8 cellular contexts compared by ENCODE assay signal in the genomic region with DNA sequence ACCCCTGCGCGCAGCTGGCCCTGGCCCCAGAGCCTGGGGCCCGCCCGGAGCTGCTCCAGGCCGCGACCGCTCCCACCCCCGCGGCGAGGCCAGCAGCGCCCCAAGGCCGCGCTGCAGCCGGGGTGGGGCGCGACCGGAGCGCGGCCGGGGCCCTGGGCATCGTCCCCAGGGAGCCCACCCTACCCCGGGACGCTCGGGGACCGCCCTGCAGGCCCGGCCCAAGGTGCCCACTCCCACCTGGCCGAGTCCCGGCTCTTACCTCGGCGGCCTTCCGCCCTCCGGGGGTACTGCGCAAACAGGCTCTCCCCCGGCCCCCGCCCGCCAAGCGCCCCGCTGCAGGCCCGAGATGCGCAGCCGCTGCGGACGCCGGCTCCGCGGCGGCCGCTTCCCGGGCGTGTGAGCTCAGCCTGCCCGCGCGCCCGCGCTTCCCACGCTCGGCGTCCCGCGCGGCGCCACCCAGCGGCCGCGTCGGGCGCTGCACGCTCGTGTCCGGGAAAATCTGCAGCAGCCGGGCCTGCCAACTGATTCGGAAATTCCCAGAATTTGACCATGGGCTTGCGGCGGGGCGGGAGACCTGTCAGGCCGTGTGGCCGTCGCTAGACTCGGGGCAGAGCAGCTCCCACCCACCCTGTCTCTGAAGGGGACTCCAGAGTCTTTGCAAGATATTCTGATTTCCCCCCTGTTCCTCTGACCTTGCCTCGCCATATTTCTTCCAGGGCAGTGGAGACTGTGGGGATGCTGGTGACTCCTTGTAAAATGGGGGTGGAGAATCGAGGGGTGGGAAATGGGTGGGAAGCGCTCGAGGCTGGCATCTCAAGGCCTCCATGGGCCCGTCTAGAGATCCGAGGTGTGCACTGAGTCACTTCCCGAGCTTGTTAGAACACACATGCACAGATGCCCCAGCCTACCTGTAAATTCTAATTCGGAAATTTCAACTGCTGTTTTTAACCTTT.
DNase-seq lines count a peak whose midpoint lies in the region; ATAC-seq and TF ChIP-seq lines count a peak whose summit lies in the region.

No MANE protein-coding gene starts in this region.

- peak; percentile 67 for TF ChIP-seq POLR2A in GM18951 (IDR thresholded peaks at IDR 0.05; ENCODE audit: extremely low read depth, insufficient read depth, insufficient read length)

- peak overlapping the region; percentile 59 to 77 (median 67) for H3K27ac ChIP-seq in BLaER1 treated with 17β-estradiol and CSF1 and Interleukin-3, amounts not matched to agents 10 nM and 100 nM
- peak overlapping the region; percentile 71 for H3K27ac ChIP-seq in effector memory CD4-positive, alpha-beta T cell (ENCODE audit: insufficient read depth, low read length, poor library complexity, severe bottlenecking)

- H3K36me3 ChIP-seq in BLaER1 treated with 17β-estradiol and CSF1 and Interleukin-3, amounts not matched to agents 10 nM and 100 nM: no peaks in the 10 kb centered on the region; a peak in 1 of 22 replicates
- no peaks in the 10 kb centered on the region for H3K36me3 ChIP-seq in effector memory CD4-positive, alpha-beta T cell (ENCODE audit: control insufficient read depth, insufficient read depth, low read length)

- peak overlapping the region; percentile 93 to 100 (median 99) for H3K4me2 ChIP-seq in BLaER1 treated with 17β-estradiol and CSF1 and Interleukin-3, amounts not matched to agents 10 nM and 100 nM

- in situ Hi-C loops in GM18951 (cut with MboI; ENCODE audit: low sequenced_read_pairs, unreplicated experiment): loop anchor here (5.0 kb wide), 1 partner anchor 37 kb away; no protein-coding TSS in a partner anchor

- H3K9ac ChIP-seq in BLaER1 treated with 17β-estradiol and CSF1 and Interleukin-3, amounts not matched to agents 10 nM and 100 nM: peak overlapping the region; percentile 72 to 87 (median 81)

- H4K20me1 ChIP-seq in BLaER1 treated with 17β-estradiol and CSF1 and Interleukin-3, amounts not matched to agents 10 nM and 100 nM: peaks cover 0 to 7% (median 0%) of the 10 kb centered on the region in 11 experiments; a peak in 2 of 22 replicates

- H3K9me3 ChIP-seq in BLaER1 treated with 17β-estradiol and CSF1 and Interleukin-3, amounts not matched to agents 10 nM and 100 nM (replicated peaks in 1 of 11): no peaks in the 10 kb centered on the region
- no peaks in the 10 kb centered on the region for H3K9me3 ChIP-seq in effector memory CD4-positive, alpha-beta T cell (ENCODE audit: control insufficient read depth, low read length)

- H3K4me1 ChIP-seq in BLaER1 treated with 17β-estradiol and CSF1 and Interleukin-3, amounts not matched to agents 10 nM and 100 nM: peaks cover 63 to 82% (median 76%) of the 10 kb centered on the region in 10 experiments
- peaks cover 51% of the 10 kb centered on the region for H3K4me1 ChIP-seq in effector memory CD4-positive, alpha-beta T cell (ENCODE audit: control insufficient read depth, insufficient read depth, low read length, poor library complexity, severe bottlenecking)

- DNase-seq in NCI-H510A treated with DMSO at 0.1 percent for 48 hours (lab: John Stamatoyannopoulos, UW) (peak; percentile 64), medulla oblongata (ENCODE audit: extremely low spot score) (peak; percentile 87)
- peak; percentile 17 to 53 for DNase-seq in activated CD8-positive, alpha-beta memory T cell treated with anti-CD3 and anti-CD28 coated beads for 1 hour (ENCODE audit: extremely low read depth in 1 of 2, low read depth in 1 of 2)
- DNase-seq in effector memory CD4-positive, alpha-beta T cell: peak; percentile 52 to 61 (median 58)
- peak; percentile 47 for DNase-seq in stimulated activated CD8-positive, alpha-beta memory T cell treated with anti-CD3 and anti-CD28 coated beads, Interleukin-12 subunit alpha, Interleukin-12 subunit beta, amount 100 ng/mL, for 1 hour (ENCODE audit: low read depth)

- H3K4me3 ChIP-seq in BLaER1 treated with 17β-estradiol and CSF1 and Interleukin-3, amounts not matched to agents 10 nM and 100 nM: peak overlapping the region; percentile 81 to 95 (median 86)
- peak overlapping the region; percentile 80 for H3K4me3 ChIP-seq in effector memory CD4-positive, alpha-beta T cell (ENCODE audit: insufficient read depth, low read depth, low read length, poor library complexity, severe bottlenecking)

- H3K27me3 ChIP-seq in BLaER1 treated with 17β-estradiol and CSF1 and Interleukin-3, amounts not matched to agents 10 nM and 100 nM: no peaks in the 10 kb centered on the region
- H3K27me3 ChIP-seq in effector memory CD4-positive, alpha-beta T cell (replicated peaks; ENCODE audit: control insufficient read depth, insufficient read depth, low read length, poor library complexity, severe bottlenecking): no peaks in the 10 kb centered on the region

- peak; percentile 63 for ATAC-seq in HG03159 (IDR thresholded peaks at IDR 0.05; ENCODE audit: unreplicated experiment)

Comparison
In these comparisons a context has a peak if more than half of its experiments do, and no peak if none do; other contexts are left out.
1. Peak in every context shown above with its lines: DNase-seq, ATAC-seq, H3K4me3 ChIP-seq and H3K27ac ChIP-seq.
2. DNase-seq: peak in every context shown above with its lines; median percentile 87 in medulla oblongata; 64 in NCI-H510A treated with DMSO at 0.1 percent for 48 hours; 58 in effector memory CD4-positive, alpha-beta T cell; 47 in stimulated activated CD8-positive, alpha-beta memory T cell treated with anti-CD3 and anti-CD28 coated beads, Interleukin-12 subunit alpha, Interleukin-12 subunit beta, amount 100 ng/mL, for 1 hour; 35 in activated CD8-positive, alpha-beta memory T cell treated with anti-CD3 and anti-CD28 coated beads for 1 hour.